In genomic region chr1:62107923-62108322, GRCh38 we compare ENCODE assay signal across 7 cellular contexts.
"Had no signal": no experiment of that assay in that cellular context is flagged by ENCODE, and none has a peak within 500 bp of the region (broad histone marks: within the 10 kb centered on the region; RNA-seq: fewer than 3 reads in every experiment).

No MANE protein-coding gene starts in this region.

- DNase-seq: GDM1, GF-D8 had no signal

- ATAC-seq: GM12878 had no signal

- H3K4me3 ChIP-seq: GM12878 had no signal

- FAIRE-seq: GM12878, GM12891, GM12892, GM18507, GM19239 had no signal
